ENCODE assay signal across 2 cellular contexts in genomic region chr11:123771664-123772063, GRCh38.
TF ChIP-seq lines count a peak whose summit lies in the region.

No MANE protein-coding gene starts in this region.

TF ChIP-seq in WTC11, 78 proteins besides CTCF, POLR2A, EP300 and RAD21:
- no peak for TF ChIP-seq ZNF671 (CRISPR knock-in tag; IDR thresholded peaks at IDR 0.05)
- TF ChIP-seq SMAD4 (CRISPR knock-in tag; IDR thresholded peaks at IDR 0.05) = no peak
- TF ChIP-seq IRF1 (CRISPR knock-in tag; IDR thresholded peaks at IDR 0.05) = no peak
- TF ChIP-seq ZNF138 (CRISPR knock-in tag; conservative IDR thresholded peaks at IDR 0.05) = no peak
- no peak for TF ChIP-seq SMAD3 (CRISPR knock-in tag; IDR thresholded peaks at IDR 0.05; ENCODE audit: borderline replicate concordance)
- TF ChIP-seq, protein P1, sequence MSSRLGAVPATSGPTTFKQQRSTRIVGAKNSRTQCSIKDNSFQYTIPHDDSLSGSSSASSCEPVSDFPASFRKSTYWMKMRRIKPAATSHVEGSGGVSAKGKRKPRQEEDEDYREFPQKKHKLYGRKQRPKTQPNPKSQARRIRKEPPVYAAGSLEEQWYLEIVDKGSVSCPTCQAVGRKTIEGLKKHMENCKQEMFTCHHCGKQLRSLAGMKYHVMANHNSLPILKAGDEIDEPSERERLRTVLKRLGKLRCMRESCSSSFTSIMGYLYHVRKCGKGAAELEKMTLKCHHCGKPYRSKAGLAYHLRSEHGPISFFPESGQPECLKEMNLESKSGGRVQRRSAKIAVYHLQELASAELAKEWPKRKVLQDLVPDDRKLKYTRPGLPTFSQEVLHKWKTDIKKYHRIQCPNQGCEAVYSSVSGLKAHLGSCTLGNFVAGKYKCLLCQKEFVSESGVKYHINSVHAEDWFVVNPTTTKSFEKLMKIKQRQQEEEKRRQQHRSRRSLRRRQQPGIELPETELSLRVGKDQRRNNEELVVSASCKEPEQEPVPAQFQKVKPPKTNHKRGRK (CRISPR knock-in tag; IDR thresholded peaks at IDR 0.05; ENCODE audit: borderline replicate concordance) = no peak
- no peak for TF ChIP-seq SP1 (CRISPR knock-in tag; conservative IDR thresholded peaks at IDR 0.05)
- no peak for TF ChIP-seq OVOL2 (CRISPR knock-in tag; IDR thresholded peaks at IDR 0.05; ENCODE audit: borderline replicate concordance)
- no peak for TF ChIP-seq NR1H2 (CRISPR knock-in tag; IDR thresholded peaks at IDR 0.05)
- no peak for TF ChIP-seq NR3C1 (CRISPR knock-in tag; conservative IDR thresholded peaks at IDR 0.05; ENCODE audit: low read depth)
- TF ChIP-seq PREB (CRISPR knock-in tag; IDR thresholded peaks at IDR 0.05; ENCODE audit: borderline replicate concordance) = no peak
- TF ChIP-seq AR (CRISPR knock-in tag; IDR thresholded peaks at IDR 0.05) = no peak
- TF ChIP-seq, protein P2, sequence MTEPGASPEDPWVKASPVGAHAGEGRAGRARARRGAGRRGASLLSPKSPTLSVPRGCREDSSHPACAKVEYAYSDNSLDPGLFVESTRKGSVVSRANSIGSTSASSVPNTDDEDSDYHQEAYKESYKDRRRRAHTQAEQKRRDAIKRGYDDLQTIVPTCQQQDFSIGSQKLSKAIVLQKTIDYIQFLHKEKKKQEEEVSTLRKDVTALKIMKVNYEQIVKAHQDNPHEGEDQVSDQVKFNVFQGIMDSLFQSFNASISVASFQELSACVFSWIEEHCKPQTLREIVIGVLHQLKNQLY (CRISPR knock-in tag; IDR thresholded peaks at IDR 0.05) = no peak
- TF ChIP-seq PRRX2 (CRISPR knock-in tag; IDR thresholded peaks at IDR 0.05) = no peak
- TF ChIP-seq HMGA2 (CRISPR knock-in tag; IDR thresholded peaks at IDR 0.05) = no peak
- TF ChIP-seq SOX15 (CRISPR knock-in tag; IDR thresholded peaks at IDR 0.05) = no peak
- no peak for TF ChIP-seq MYBL2 (CRISPR knock-in tag; IDR thresholded peaks at IDR 0.05)

TF ChIP-seq in H1, 55 proteins besides CTCF, POLR2A, EP300 and RAD21:
- TF ChIP-seq POU5F1 (IDR thresholded peaks at IDR 0.05; ENCODE audit: low read depth, low read length) (no peak), SP4 (IDR thresholded peaks at IDR 0.05; ENCODE audit: low read length) (no peak), EZH2 (IDR thresholded peaks at IDR 0.05; ENCODE audit: low read depth, low read length, severe bottlenecking) (no peak), KDM4A (IDR thresholded peaks at IDR 0.05; ENCODE audit: low read depth, low read length, severe bottlenecking) (no peak), SRF (IDR thresholded peaks at IDR 0.05; ENCODE audit: low read depth, low read length) (no peak), BACH1 (IDR thresholded peaks at IDR 0.05; ENCODE audit: low read length) (no peak)
